ENCODE assay signal across 8 cellular contexts in genomic region chr9:83544002-83544698, GRCh38. TPM values are rescaled to one million over a fixed set of nuclear protein-coding genes. Genes with fewer than 3 reads are reported as not detected.
DNase-seq lines count a peak whose midpoint lies in the region; ATAC-seq, FAIRE-seq and TF ChIP-seq lines count a peak whose summit lies in the region.

No MANE protein-coding gene starts in this region.

- CTCF ChIA-PET in activated CD4-positive, alpha-beta memory T cell treated with anti-CD3 and anti-CD28 coated beads for 36 hours (lab: Charles Lee): interaction anchor here (0.6 to 4.4 kb wide), 12 partner anchors 9 to 602 kb away, joined by 3 to 111 read pairs (median 5); no protein-coding TSS in a partner anchor

- intact Hi-C loops in body of pancreas (cut with DNase I) (loop anchor here (5.0 to 10.0 kb wide), 2 partner anchors 202 to 339 kb away; no protein-coding TSS in a partner anchor), left colon (cut with DNase I, micrococcal nuclease) (loop anchor here in 1 of 2 donors (10.0 kb wide), 1 partner anchor 209 kb away; no protein-coding TSS in a partner anchor)
- intact Hi-C loops in activated CD4-positive, alpha-beta memory T cell treated with anti-CD3 and anti-CD28 coated beads for 36 hours (cut with micrococcal nuclease): loop anchor here (1.0 kb wide), 1 partner anchor 210 kb away; no protein-coding TSS in a partner anchor

- no peaks in the 10 kb centered on the region for H3K27me3 ChIP-seq in body of pancreas

- peaks cover 21% of the 10 kb centered on the region for H3K9me3 Mint-ChIP-seq in activated CD4-positive, alpha-beta memory T cell treated with anti-CD3 and anti-CD28 coated beads for 36 hours

- peak; percentile 41 to 81 (median 76) for TF ChIP-seq CTCF in body of pancreas (IDR thresholded peaks at IDR 0.05)

- no peak overlapping the region for H3K4me3 ChIP-seq in body of pancreas

- peaks cover 9% of the 10 kb centered on the region for H3K27me3 Mint-ChIP-seq in activated CD4-positive, alpha-beta memory T cell treated with anti-CD3 and anti-CD28 coated beads for 36 hours

- peaks cover 6% of the 10 kb centered on the region for H3K4me1 ChIP-seq in body of pancreas

- DNase-seq in Caki2 (ENCODE audit: low read depth) (peak; percentile 64), NCI-H526 treated with DMSO at 0.1 percent for 48 hours (lab: John Stamatoyannopoulos, UW) (peak; percentile 9), body of pancreas (peak; percentile 8 to 32 (median 26)), left colon (peak; percentile 30 to 51), urothelium cell line (ENCODE audit: low spot score) (peak; percentile 24)
- no peak for DNase-seq in activated CD4-positive, alpha-beta memory T cell treated with anti-CD3 and anti-CD28 coated beads for 36 hours

- peaks cover 9% of the 10 kb centered on the region for H3K36me3 Mint-ChIP-seq in activated CD4-positive, alpha-beta memory T cell treated with anti-CD3 and anti-CD28 coated beads for 36 hours

- no peak overlapping the region for H3K27ac ChIP-seq in body of pancreas

- TF ChIP-seq POLR2A in body of pancreas (IDR thresholded peaks at IDR 0.05): no peak

- no peak for FAIRE-seq in urothelium cell line (lab: Jason Lieb, UNC)

- no peak overlapping the region for H3K27ac Mint-ChIP-seq in activated CD4-positive, alpha-beta memory T cell treated with anti-CD3 and anti-CD28 coated beads for 36 hours

- no peaks in the 10 kb centered on the region for H3K9me3 ChIP-seq in body of pancreas

- in situ Hi-C loops in Caki2 (cut with HindIII; ENCODE audit: low pct_unique_long_range_greater_than_20kb, low sequenced_read_pairs): no loop called here

- H3K4me1 Mint-ChIP-seq in activated CD4-positive, alpha-beta memory T cell treated with anti-CD3 and anti-CD28 coated beads for 36 hours (ENCODE audit: low read depth): peaks cover under 1% of the 10 kb centered on the region

- no peak overlapping the region for H3K4me3 Mint-ChIP-seq in activated CD4-positive, alpha-beta memory T cell treated with anti-CD3 and anti-CD28 coated beads for 36 hours

- H3K36me3 ChIP-seq in body of pancreas (replicated peaks in 1 of 2; ENCODE audit: insufficient read depth in 1 of 2, low read depth in 2 of 2): no peaks in the 10 kb centered on the region

- POLR2A ChIA-PET in activated CD4-positive, alpha-beta memory T cell treated with anti-CD3 and anti-CD28 coated beads for 36 hours (lab: Charles Lee): interaction anchor here (0.6 to 0.7 kb wide), 2 partner anchors 210 to 1921 kb away, joined by 3 read pairs; no protein-coding TSS in a partner anchor

- ATAC-seq in GM19372 (IDR thresholded peaks at IDR 0.05; ENCODE audit: low read depth, unreplicated experiment): peak; percentile 94
- ATAC-seq in HG03442 (IDR thresholded peaks at IDR 0.05; ENCODE audit: unreplicated experiment): peak; percentile 95
- ATAC-seq in body of pancreas: peak; percentile 79
- ATAC-seq in left colon: peak; percentile 100

- 38 to 39% methylated on average over 4 to 5 of the region's 5 CpGs for WGBS in body of pancreas, 2 donors

RNA-seq across cellular contexts. Expression of gene FRMD3, which starts 5.9 kb away (rescaled TPM):
- 0.58 and 2.0 TPM in 2 replicates for total RNA-seq in Caki2 (2014; rRNA removed; shearing (Covaris generic); ENCODE audit: low replicate concordance)
- 1 to 10 TPM; 2.1 to 4.6 TPM for total RNA-seq in body of pancreas
- 10 to 100 TPM; 23.8 to 32.4 TPM for total RNA-seq in left colon
- under 1 TPM; 0.27 to 0.62 TPM for total RNA-seq in activated CD4-positive, alpha-beta memory T cell treated with anti-CD3 and anti-CD28 coated beads for 36 hours
